ENCODE assay signal across 13 cellular contexts in the genomic region with DNA sequence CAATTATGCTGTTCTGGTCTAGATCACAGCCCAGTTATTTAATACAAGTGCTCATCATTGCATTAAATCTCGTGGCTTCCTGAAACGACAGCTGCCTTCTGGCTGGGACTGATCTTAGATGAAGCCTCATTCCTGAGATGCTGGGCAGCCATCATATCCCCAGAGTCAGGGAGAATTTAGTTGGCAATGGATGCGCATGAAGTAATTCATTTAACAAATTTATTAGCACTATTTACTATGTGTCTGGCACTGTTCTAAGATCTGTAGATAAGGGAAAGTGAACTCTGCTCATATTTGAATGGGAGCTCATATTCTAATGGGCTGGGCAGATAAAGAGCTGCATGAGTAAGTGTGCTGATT.
DNase-seq lines count a peak whose midpoint lies in the region; ATAC-seq lines count a peak whose summit lies in the region.
"Had no signal": no experiment of that assay in that cellular context is flagged by ENCODE, and none has a peak within 500 bp of the region (broad histone marks: within the 10 kb centered on the region; RNA-seq: fewer than 3 reads in every experiment).

No MANE protein-coding gene starts in this region.

- ATAC-seq in GM19351 (IDR thresholded peaks at IDR 0.05; ENCODE audit: unreplicated experiment), result peak; percentile 12
- no peak for ATAC-seq in activated CD4-positive, alpha-beta T cell treated with anti-CD3 and anti-CD28 coated beads for 36 hours
- ATAC-seq: PC-3, T-helper 17 cell had no signal

- CTCF ChIA-PET in activated CD4-positive, alpha-beta T cell treated with anti-CD3 and anti-CD28 coated beads for 36 hours (lab: Charles Lee), result interaction anchor here (0.8 kb wide), 1 partner anchor 934 kb away, joined by 3 read pairs; no protein-coding TSS in a partner anchor

- H3K27ac Mint-ChIP-seq in activated CD4-positive, alpha-beta T cell treated with anti-CD3 and anti-CD28 coated beads for 36 hours, result no peak overlapping the region
- H3K27ac Mint-ChIP-seq: T-helper 17 cell had no signal

- no peak overlapping the region for H3K4me3 Mint-ChIP-seq in activated CD4-positive, alpha-beta T cell treated with anti-CD3 and anti-CD28 coated beads for 36 hours
- H3K4me3 Mint-ChIP-seq: T-helper 17 cell had no signal

- POLR2A ChIA-PET in activated CD4-positive, alpha-beta T cell treated with anti-CD3 and anti-CD28 coated beads for 36 hours (lab: Charles Lee), result no interaction called here

- H3K4me1 Mint-ChIP-seq in activated CD4-positive, alpha-beta T cell treated with anti-CD3 and anti-CD28 coated beads for 36 hours, result no peaks in the 10 kb centered on the region
- H3K4me1 Mint-ChIP-seq: T-helper 17 cell had no signal

- DNase-seq in NCI-H526 (lab: John Stamatoyannopoulos, UW) (peak; percentile 10 to 23), cerebellar cortex (ENCODE audit: low spot score) (peak; percentile 7), DMS79 treated with DMSO at 0.1 percent for 48 hours (lab: John Stamatoyannopoulos, UW) (no peak), H4 (ENCODE audit: low spot score) (no peak), NCI-H187 treated with DMSO at 0.1 percent for 48 hours (lab: John Stamatoyannopoulos, UW) (no peak)
- DNase-seq in activated CD4-positive, alpha-beta T cell treated with anti-CD3 and anti-CD28 coated beads for 36 hours, result no peak
- DNase-seq: ACHN, NCI-H1436 treated with DMSO at 0.1 percent for 48 hours, NCI-H2081, PC-3, SHP77 treated with DMSO at 0.1 percent for 48 hours, T-helper 17 cell had no signal

- intact Hi-C loops in activated CD4-positive, alpha-beta T cell treated with anti-CD3 and anti-CD28 coated beads for 36 hours (cut with DNase I, micrococcal nuclease), result no loop called here

- no peaks in the 10 kb centered on the region for H3K9me3 Mint-ChIP-seq in activated CD4-positive, alpha-beta T cell treated with anti-CD3 and anti-CD28 coated beads for 36 hours (ENCODE audit: low read depth)

- H3K36me3 Mint-ChIP-seq in activated CD4-positive, alpha-beta T cell treated with anti-CD3 and anti-CD28 coated beads for 36 hours (ENCODE audit: low read depth), result no peaks in the 10 kb centered on the region

- peaks cover 11% of the 10 kb centered on the region for H3K27me3 Mint-ChIP-seq in activated CD4-positive, alpha-beta T cell treated with anti-CD3 and anti-CD28 coated beads for 36 hours

Comparison
In these comparisons a context has a peak if more than half of its experiments do, and no peak if none do; other contexts are left out.
1. DNase-seq: peak in NCI-H526 (2 of 2) and cerebellar cortex (single experiment); none in DMS79 treated with DMSO at 0.1 percent for 48 hours (single experiment), H4 (single experiment), activated CD4-positive, alpha-beta T cell treated with anti-CD3 and anti-CD28 coated beads for 36 hours (single experiment) and NCI-H187 treated with DMSO at 0.1 percent for 48 hours (single experiment).